In the genomic region with DNA sequence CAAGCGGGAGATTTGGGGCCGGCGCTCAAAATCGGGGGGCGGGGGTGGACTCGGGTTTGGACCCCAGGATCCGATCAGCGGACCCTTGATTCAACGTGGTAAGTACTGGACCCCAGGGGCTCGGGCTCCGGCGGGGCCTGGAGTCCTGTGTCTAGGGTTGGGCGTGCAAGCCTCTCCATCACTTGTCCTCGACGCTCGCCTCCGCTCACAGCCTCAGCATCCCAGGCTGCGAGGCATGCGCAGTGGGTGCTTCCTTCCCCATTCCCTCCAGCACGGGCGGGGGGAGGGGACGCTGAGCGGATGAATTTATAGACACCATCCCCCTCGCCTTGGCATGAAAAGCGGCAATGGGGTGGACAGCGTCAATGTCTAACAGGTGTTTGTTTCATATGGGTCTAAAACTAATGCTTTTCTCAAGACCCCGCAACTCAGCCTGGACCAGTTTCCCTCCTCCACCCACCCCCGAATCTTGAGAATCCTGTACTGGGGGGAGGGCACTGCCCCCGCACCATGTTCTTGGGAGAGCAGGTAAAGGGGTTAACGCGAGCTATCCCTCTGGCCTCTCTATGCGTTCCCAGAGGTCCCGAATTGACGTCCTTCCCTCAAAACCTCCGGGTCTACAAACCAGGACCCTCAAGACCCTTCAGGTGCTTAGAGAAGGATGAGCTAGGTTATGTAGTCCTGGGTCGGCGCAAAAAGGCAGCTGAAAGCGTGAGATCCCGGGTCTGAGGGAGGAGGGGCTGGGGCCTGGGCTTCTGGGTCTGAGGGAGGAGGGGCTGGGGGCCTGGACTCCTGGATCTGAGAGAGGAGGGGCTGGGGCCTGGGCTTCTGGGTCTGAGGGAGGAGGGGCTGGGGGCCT, we compare ENCODE assay signal across 8 cellular contexts. TPM values are rescaled to one million over a fixed set of nuclear protein-coding genes. Genes with fewer than 3 reads are reported as not detected.
DNase-seq lines count a peak whose midpoint lies in the region; ATAC-seq and TF ChIP-seq lines count a peak whose summit lies in the region.

No MANE protein-coding gene starts in this region.

- CTCF ChIA-PET in activated naive CD4-positive, alpha-beta T cell treated with anti-CD3 and anti-CD28 coated beads for 36 hours (lab: Charles Lee): interaction anchor here (0.6 to 1.2 kb wide), 3 partner anchors 10 to 128 kb away, joined by 3 to 4 read pairs (median 3); partner anchors contain the start of gene AP2A1

- H3K4me3 ChIP-seq in neural progenitor cell: peak overlapping the region; percentile 85

- peak; percentile 19 for ATAC-seq in foreskin keratinocyte
- no peak for ATAC-seq in GM19328 (IDR thresholded peaks at IDR 0.05; ENCODE audit: unreplicated experiment)

- peaks cover 13% of the 10 kb centered on the region for H3K27me3 Mint-ChIP-seq in activated naive CD4-positive, alpha-beta T cell treated with anti-CD3 and anti-CD28 coated beads for 36 hours (ENCODE audit: low read depth)
- peaks cover 8% of the 10 kb centered on the region for H3K27me3 Mint-ChIP-seq in neural progenitor cell (ENCODE audit: insufficient read depth, low read depth)

- H3K27me3 ChIP-seq in foreskin keratinocyte: no peaks in the 10 kb centered on the region
- H3K27me3 ChIP-seq in neural progenitor cell: no peaks in the 10 kb centered on the region

- TF ChIP-seq CTCF in foreskin keratinocyte (conservative IDR thresholded peaks at IDR 0.05): no peak
- no peak for TF ChIP-seq CTCF in neural progenitor cell (IDR thresholded peaks at IDR 0.05)

- peaks cover 47% of the 10 kb centered on the region for H3K79me2 ChIP-seq in neural progenitor cell (ENCODE audit: low read depth)

- no peaks in the 10 kb centered on the region for H3K9me3 Mint-ChIP-seq in activated naive CD4-positive, alpha-beta T cell treated with anti-CD3 and anti-CD28 coated beads for 36 hours
- no peaks in the 10 kb centered on the region for H3K9me3 Mint-ChIP-seq in neural progenitor cell

- no peaks in the 10 kb centered on the region for H3K9me3 ChIP-seq in neural progenitor cell (ENCODE audit: low read depth)

- H3F3A ChIP-seq in neural progenitor cell (ENCODE audit: low read depth): peaks cover 48% of the 10 kb centered on the region

- H4K20me1 ChIP-seq in neural progenitor cell (ENCODE audit: low read depth): peaks cover 32% of the 10 kb centered on the region

- peaks cover 27% of the 10 kb centered on the region for H3K4me1 Mint-ChIP-seq in activated naive CD4-positive, alpha-beta T cell treated with anti-CD3 and anti-CD28 coated beads for 36 hours (ENCODE audit: low read depth)
- peaks cover 36% of the 10 kb centered on the region for H3K4me1 Mint-ChIP-seq in neural progenitor cell

- H3K27ac Mint-ChIP-seq in activated naive CD4-positive, alpha-beta T cell treated with anti-CD3 and anti-CD28 coated beads for 36 hours: no peak overlapping the region
- peak overlapping the region; percentile 94 for H3K27ac Mint-ChIP-seq in neural progenitor cell

- intact Hi-C loops in activated naive CD4-positive, alpha-beta T cell treated with anti-CD3 and anti-CD28 coated beads for 36 hours (cut with micrococcal nuclease): no loop called here

- no peak overlapping the region for H2AFZ ChIP-seq in neural progenitor cell (replicated peaks)

- H3K4me1 ChIP-seq in foreskin keratinocyte: no peaks in the 10 kb centered on the region
- peaks cover 14% of the 10 kb centered on the region for H3K4me1 ChIP-seq in neural progenitor cell

- DNase-seq in D341Med (ENCODE audit: low spot score): peak; percentile 74
- DNase-seq in NCI-H146 treated with DMSO at 0.1 percent for 48 hours (lab: John Stamatoyannopoulos, UW; ENCODE audit: unreplicated experiment): peak; percentile 56
- peak; percentile 55 for DNase-seq in activated naive CD4-positive, alpha-beta T cell treated with anti-CD3 and anti-CD28 coated beads for 36 hours
- DNase-seq in foreskin keratinocyte: no peak
- peak; percentile 94 for DNase-seq in neural progenitor cell (ENCODE audit: low spot score)
- no peak for DNase-seq in RPMI8226
- DNase-seq in A172 (ENCODE audit: low spot score): no peak

- H3K4me2 ChIP-seq in neural progenitor cell: peak overlapping the region; percentile 90

- H3K27ac ChIP-seq in foreskin keratinocyte: no peak overlapping the region
- H3K27ac ChIP-seq in neural progenitor cell: peak overlapping the region; percentile 61

- peaks cover 10% of the 10 kb centered on the region for H3K36me3 Mint-ChIP-seq in activated naive CD4-positive, alpha-beta T cell treated with anti-CD3 and anti-CD28 coated beads for 36 hours (ENCODE audit: low read depth)
- peaks cover 10% of the 10 kb centered on the region for H3K36me3 Mint-ChIP-seq in neural progenitor cell

- peak overlapping the region; percentile 5 for H3K9ac ChIP-seq in neural progenitor cell

- peak overlapping the region; percentile 70 for H3K4me3 Mint-ChIP-seq in activated naive CD4-positive, alpha-beta T cell treated with anti-CD3 and anti-CD28 coated beads for 36 hours
- peak overlapping the region; percentile 94 for H3K4me3 Mint-ChIP-seq in neural progenitor cell

- peaks cover 3% of the 10 kb centered on the region for H3K36me3 ChIP-seq in neural progenitor cell

RNA-seq across cellular contexts. Expression of gene CPT1C, which starts 0.6 kb away (rescaled TPM):
- under 1 TPM; 0.32 to 0.48 TPM for total RNA-seq in activated naive CD4-positive, alpha-beta T cell treated with anti-CD3 and anti-CD28 coated beads for 36 hours
- total RNA-seq in foreskin keratinocyte (3.6 and 5.2 TPM in 2 replicates), neural progenitor cell (ENCODE audit: low replicate concordance) (51.7 and 105 TPM in 2 replicates)
- polyA plus RNA-seq in foreskin keratinocyte: 2.7 and 5.9 TPM in 2 replicates
- 0.53 and 6.1 TPM in 2 replicates for total RNA-seq in A172 (2014; rRNA removed; shearing (Covaris generic))

RNA-seq across cellular contexts. Expression of gene ADM5, which starts 2.1 kb away (rescaled TPM):
- total RNA-seq in activated naive CD4-positive, alpha-beta T cell treated with anti-CD3 and anti-CD28 coated beads for 36 hours: 1 to 10 TPM; 1.4 to 1.8 TPM
- total RNA-seq in foreskin keratinocyte (1.2 and 1.6 TPM in 2 replicates), neural progenitor cell (ENCODE audit: low replicate concordance) (6.0 and 9.4 TPM in 2 replicates)
- polyA plus RNA-seq in foreskin keratinocyte: 1.7 and 1.8 TPM in 2 replicates
- total RNA-seq in A172 (2014; rRNA removed; shearing (Covaris generic)): 2.7 and 3.2 TPM in 2 replicates

RNA-seq across cellular contexts. Expression of gene PRMT1, which starts 14.4 kb away (rescaled TPM):
- total RNA-seq in activated naive CD4-positive, alpha-beta T cell treated with anti-CD3 and anti-CD28 coated beads for 36 hours: 100 to 1,000 TPM; 380 to 394 TPM
- total RNA-seq in foreskin keratinocyte (307 and 373 TPM in 2 replicates), neural progenitor cell (ENCODE audit: low replicate concordance) (480 and 755 TPM in 2 replicates)
- polyA plus RNA-seq in foreskin keratinocyte: 402 and 466 TPM in 2 replicates
- total RNA-seq in A172 (2014; rRNA removed; shearing (Covaris generic)): 485 and 504 TPM in 2 replicates

RNA-seq across cellular contexts. Expression of gene BCL2L12, which starts 25.7 kb away (rescaled TPM):
- 10 to 100 TPM; 70.5 to 75.6 TPM for total RNA-seq in activated naive CD4-positive, alpha-beta T cell treated with anti-CD3 and anti-CD28 coated beads for 36 hours
- total RNA-seq in foreskin keratinocyte: 23.7 and 33.0 TPM in 2 replicates
- 77.5 and 83.0 TPM in 2 replicates for polyA plus RNA-seq in foreskin keratinocyte
- total RNA-seq in neural progenitor cell (ENCODE audit: low replicate concordance): 6.1 and 41.8 TPM in 2 replicates
- 21.8 and 24.5 TPM in 2 replicates for total RNA-seq in A172 (2014; rRNA removed; shearing (Covaris generic))

RNA-seq across cellular contexts. Expression of gene IRF3, which starts 25.8 kb away (rescaled TPM):
- total RNA-seq in activated naive CD4-positive, alpha-beta T cell treated with anti-CD3 and anti-CD28 coated beads for 36 hours: 10 to 100 TPM; 85.2 to 97.8 TPM
- total RNA-seq in foreskin keratinocyte (115 and 118 TPM in 2 replicates), neural progenitor cell (ENCODE audit: low replicate concordance) (29.5 and 65.1 TPM in 2 replicates)
- polyA plus RNA-seq in foreskin keratinocyte: 117 and 124 TPM in 2 replicates
- 72.2 and 75.6 TPM in 2 replicates for total RNA-seq in A172 (2014; rRNA removed; shearing (Covaris generic))

Comparison
In these comparisons a context has a peak if more than half of its experiments do, and no peak if none do; other contexts are left out.
1. DNase-seq: peak in D341Med (single experiment), NCI-H146 treated with DMSO at 0.1 percent for 48 hours (single experiment), activated naive CD4-positive, alpha-beta T cell treated with anti-CD3 and anti-CD28 coated beads for 36 hours (single experiment) and neural progenitor cell (single experiment); none in foreskin keratinocyte (0 of 2), RPMI8226 (single experiment) and A172 (single experiment).